8 cellular contexts compared by ENCODE assay signal in the genomic region with DNA sequence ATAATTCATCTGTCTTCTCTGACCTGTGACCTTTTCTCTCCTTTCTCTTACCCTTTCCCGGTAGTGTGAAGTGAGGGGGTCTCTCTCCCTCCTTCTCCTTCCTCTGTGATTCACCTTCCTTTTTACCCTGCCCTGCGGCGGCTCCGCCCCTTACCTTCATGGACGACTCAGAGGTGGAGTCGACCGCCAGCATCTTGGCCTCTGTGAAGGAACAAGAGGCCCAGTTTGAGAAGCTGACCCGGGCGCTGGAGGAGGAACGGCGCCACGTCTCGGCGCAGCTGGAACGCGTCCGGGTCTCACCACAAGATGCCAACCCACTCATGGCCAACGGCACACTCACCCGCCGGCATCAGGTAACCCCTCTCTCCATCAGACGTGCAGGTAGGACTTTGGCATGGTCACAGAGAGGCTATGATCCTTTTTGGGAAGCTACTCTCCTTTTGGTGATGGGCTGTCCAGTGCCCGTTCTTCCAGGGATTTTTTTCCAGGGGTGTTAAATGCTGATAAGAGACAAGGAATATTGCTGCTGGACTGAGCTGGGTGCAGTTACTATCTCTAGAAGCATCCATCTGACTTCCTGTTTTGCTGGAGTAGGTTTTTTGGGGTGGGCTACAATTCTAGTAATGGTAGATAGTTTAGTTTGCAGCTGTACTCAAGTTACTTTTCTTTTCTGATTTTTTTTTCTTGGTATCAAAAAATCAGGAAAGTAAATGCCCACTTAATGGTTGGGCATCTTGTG. TPM values are rescaled to one million over a fixed set of nuclear protein-coding genes. Genes with fewer than 3 reads are reported as not detected.
DNase-seq lines count a peak whose midpoint lies in the region; ATAC-seq and TF ChIP-seq lines count a peak whose summit lies in the region.

No MANE protein-coding gene starts in this region.

- intact Hi-C loops in activated CD4-positive, alpha-beta memory T cell treated with anti-CD3 and anti-CD28 coated beads for 36 hours (cut with micrococcal nuclease): loop anchor here (1.0 to 2.0 kb wide), 7 partner anchors 31 to 733 kb away; a partner anchor contains a TSS
- intact Hi-C loops in transverse colon (cut with DNase I; ENCODE audit: low total_unique reads): loop anchor here (10.0 kb wide), 1 partner anchor 47 kb away; a partner anchor contains a TSS

- peaks cover 58 to 94% (median 73%) of the 10 kb centered on the region in 4 donors for H3K4me1 ChIP-seq in transverse colon

- H3K9me3 ChIP-seq in transverse colon: no peaks in the 10 kb centered on the region

- in situ Hi-C loops in transverse colon (cut with MboI; ENCODE audit: low pct_ligation_motif_present in 1 of 4, low pct_unique_long_range_greater_than_20kb in 1 of 4, low sequenced_read_pairs in 3 of 4): no loop called here

- no peak for TF ChIP-seq CTCF in transverse colon (IDR thresholded peaks at IDR 0.05)

- H3K27me3 Mint-ChIP-seq in activated T-cell treated with anti-CD3 and anti-CD28 coated beads, Interleukin-2, amount 50 U/mL, for 4 hours (ENCODE audit: low read depth): no peaks in the 10 kb centered on the region
- peaks cover 1% of the 10 kb centered on the region for H3K27me3 Mint-ChIP-seq in activated CD4-positive, alpha-beta memory T cell treated with anti-CD3 and anti-CD28 coated beads for 36 hours

- H3K4me3 Mint-ChIP-seq in activated T-cell treated with anti-CD3 and anti-CD28 coated beads, Interleukin-2, amount 50 U/mL, for 4 hours: peak overlapping the region; percentile 60
- peak overlapping the region; percentile 55 for H3K4me3 Mint-ChIP-seq in activated CD4-positive, alpha-beta memory T cell treated with anti-CD3 and anti-CD28 coated beads for 36 hours

- no peaks in the 10 kb centered on the region for H3K9me3 Mint-ChIP-seq in activated T-cell treated with anti-CD3 and anti-CD28 coated beads, Interleukin-2, amount 50 U/mL, for 4 hours
- H3K9me3 Mint-ChIP-seq in activated CD4-positive, alpha-beta memory T cell treated with anti-CD3 and anti-CD28 coated beads for 36 hours: no peaks in the 10 kb centered on the region

- no peak for TF ChIP-seq POLR2A in transverse colon (IDR thresholded peaks at IDR 0.05)

- POLR2A ChIA-PET in activated CD4-positive, alpha-beta memory T cell treated with anti-CD3 and anti-CD28 coated beads for 36 hours (lab: Charles Lee): interaction anchor here (0.6 kb wide), 1 partner anchor 71 kb away, joined by 3 read pairs; no protein-coding TSS in a partner anchor

- H3K27ac ChIP-seq in transverse colon: peak overlapping the region; percentile 88 to 95 (median 92)

- peaks cover 35% of the 10 kb centered on the region for H3K4me1 Mint-ChIP-seq in activated T-cell treated with anti-CD3 and anti-CD28 coated beads, Interleukin-2, amount 50 U/mL, for 4 hours (ENCODE audit: low read depth)
- peaks cover 34% of the 10 kb centered on the region for H3K4me1 Mint-ChIP-seq in activated CD4-positive, alpha-beta memory T cell treated with anti-CD3 and anti-CD28 coated beads for 36 hours (ENCODE audit: low read depth)

- CTCF ChIA-PET in activated CD4-positive, alpha-beta memory T cell treated with anti-CD3 and anti-CD28 coated beads for 36 hours (lab: Charles Lee): interaction anchor here (0.7 to 1.9 kb wide), 1 partner anchor 9 kb away, joined by 3 to 10 read pairs; no protein-coding TSS in a partner anchor

- peak overlapping the region in 1 of 4 donors; percentile 34 for H3K4me3 ChIP-seq in transverse colon

- TF ChIP-seq EP300 in transverse colon (IDR thresholded peaks at IDR 0.05; ENCODE audit: low read depth): no peak

- no peaks in the 10 kb centered on the region for H3K27me3 ChIP-seq in transverse colon

- peaks cover 0 to 27% (median 10%) of the 10 kb centered on the region in 4 donors for H3K36me3 ChIP-seq in transverse colon

- DNase-seq in activated T-cell treated with anti-CD3 and anti-CD28 coated beads, Interleukin-2, amount 50 U/mL, for 4 hours: peak; percentile 12
- DNase-seq in activated T-cell treated with anti-CD3 and anti-CD28 coated beads for 4 hours: no peak
- no peak for DNase-seq in activated CD4-positive, alpha-beta memory T cell treated with anti-CD3 and anti-CD28 coated beads for 36 hours
- peak; percentile 63 for DNase-seq in kidney tubule cell (ENCODE audit: low spot score)
- DNase-seq in transverse colon: peak; percentile 28
- no peak for DNase-seq in NCI-H2227 (lab: John Stamatoyannopoulos, UW; ENCODE audit: unreplicated experiment)
- no peak for DNase-seq in activated CD4-positive, CD25-positive, alpha-beta regulatory T cell (lab: John Stamatoyannopoulos, UW)
- no peak for DNase-seq in cerebellar nuclear complex (lab: John Stamatoyannopoulos, UW)

- 64 to 86% methylated on average over 5 to 22 of the region's 22 CpGs for WGBS in transverse colon (ENCODE audit: low coverage in 1 of 2), 2 donors

- peak overlapping the region; percentile 86 for H3K27ac Mint-ChIP-seq in activated CD4-positive, alpha-beta memory T cell treated with anti-CD3 and anti-CD28 coated beads for 36 hours

- no peak for ATAC-seq in activated T-cell treated with anti-CD3 and anti-CD28 coated beads, Interleukin-2, amount 50 U/mL, for 4 hours

- H3K36me3 Mint-ChIP-seq in activated T-cell treated with anti-CD3 and anti-CD28 coated beads, Interleukin-2, amount 50 U/mL, for 4 hours (ENCODE audit: insufficient read depth): peaks cover 7% of the 10 kb centered on the region
- no peaks in the 10 kb centered on the region for H3K36me3 Mint-ChIP-seq in activated CD4-positive, alpha-beta memory T cell treated with anti-CD3 and anti-CD28 coated beads for 36 hours

RNA-seq across cellular contexts. Expression of a gene that starts 29.9 kb away (rescaled TPM):
- 1 to 10 TPM; 4.9 to 6.3 (median 5.4) TPM for total RNA-seq in activated T-cell treated with anti-CD3 and anti-CD28 coated beads, Interleukin-2, amount 50 U/mL, for 4 hours
- 1 to 10 TPM; 3.5 to 4.4 TPM for total RNA-seq in activated CD4-positive, alpha-beta memory T cell treated with anti-CD3 and anti-CD28 coated beads for 36 hours
- total RNA-seq in transverse colon: 100 to 1,000 TPM; 165 to 415 (median 374) TPM

RNA-seq across cellular contexts. Expression of a gene that starts 39.9 kb away (rescaled TPM):
- not detected for total RNA-seq in activated T-cell treated with anti-CD3 and anti-CD28 coated beads, Interleukin-2, amount 50 U/mL, for 4 hours
- not detected for total RNA-seq in activated CD4-positive, alpha-beta memory T cell treated with anti-CD3 and anti-CD28 coated beads for 36 hours
- total RNA-seq in transverse colon: not detected

RNA-seq across cellular contexts. Expression of a gene that starts 50.2 kb away (rescaled TPM):
- total RNA-seq in activated T-cell treated with anti-CD3 and anti-CD28 coated beads, Interleukin-2, amount 50 U/mL, for 4 hours: 100 to 1,000 TPM; 231 to 290 (median 260) TPM
- total RNA-seq in activated CD4-positive, alpha-beta memory T cell treated with anti-CD3 and anti-CD28 coated beads for 36 hours: 100 to 1,000 TPM; 235 to 252 TPM
- total RNA-seq in transverse colon: 100 to 1,000 TPM in 2 of 4 donors, 10 to 100 TPM in 2; 78.2 to 117 (median 102) TPM

Comparison
In these comparisons a context has a peak if more than half of its experiments do, and no peak if none do; other contexts are left out.
1. DNase-seq: peak in activated T-cell treated with anti-CD3 and anti-CD28 coated beads, Interleukin-2, amount 50 U/mL, for 4 hours (single experiment), kidney tubule cell (single experiment) and transverse colon (single experiment); none in activated T-cell treated with anti-CD3 and anti-CD28 coated beads for 4 hours (single experiment), activated CD4-positive, alpha-beta memory T cell treated with anti-CD3 and anti-CD28 coated beads for 36 hours (single experiment), NCI-H2227 (single experiment), activated CD4-positive, CD25-positive, alpha-beta regulatory T cell (0 of 4) and cerebellar nuclear complex (0 of 2).
2. RNA of a gene that starts 29.9 kb away (total RNA-seq): 165 to 415 TPM in transverse colon; 4.9 to 6.3 TPM in activated T-cell treated with anti-CD3 and anti-CD28 coated beads, Interleukin-2, amount 50 U/mL, for 4 hours and 3.5 to 4.4 TPM in activated CD4-positive, alpha-beta memory T cell treated with anti-CD3 and anti-CD28 coated beads for 36 hours; every median in the first group is over 10 times any median in the second.